Comparison of ENCODE assay signal across 12 cellular contexts in genomic region chrX:13752646-13753045, GRCh38. TPM values are rescaled to one million over a fixed set of nuclear protein-coding genes. Genes with fewer than 3 reads are reported as not detected.
DNase-seq lines count a peak whose midpoint lies in the region; ATAC-seq, FAIRE-seq and TF ChIP-seq lines count a peak whose summit lies in the region.
"Had no signal": no experiment of that assay in that cellular context is flagged by ENCODE, and none has a peak within 500 bp of the region (broad histone marks: within the 10 kb centered on the region; RNA-seq: fewer than 3 reads in every experiment).

No MANE protein-coding gene starts in this region.

- POLR2A ChIA-PET in activated B cell treated with CpG ODN at 0.5 μM for 24 hours (lab: Charles Lee), result interaction anchor here (0.6 to 1.5 kb wide), 8 partner anchors 10 to 778 kb away, joined by 3 to 12 read pairs (median 4); partner anchors contain the start of genes OFD1, TCEANC, TMSB4X and TRAPPC2

- peaks cover 23% of the 10 kb centered on the region for H3K36me3 Mint-ChIP-seq in CD4-positive, CD25-positive, alpha-beta regulatory T cell
- peaks cover 52% of the 10 kb centered on the region for H3K36me3 Mint-ChIP-seq in activated B cell treated with CpG ODN at 0.5 μM for 24 hours (ENCODE audit: low read depth)

- H3K4me3 Mint-ChIP-seq in CD4-positive, CD25-positive, alpha-beta regulatory T cell, result no peak overlapping the region
- peak overlapping the region; percentile 60 for H3K4me3 Mint-ChIP-seq in activated B cell treated with CpG ODN at 0.5 μM for 24 hours

- TF ChIP-seq CTCF in activated B cell treated with CpG ODN at 0.5 μM for 24 hours (IDR thresholded peaks at IDR 0.05), result no peak
- no peak for TF ChIP-seq CTCF in kidney (IDR thresholded peaks at IDR 0.05; ENCODE audit: borderline replicate concordance, extremely low read depth, insufficient read depth)

- no peak overlapping the region for H3K9ac ChIP-seq in kidney (ENCODE audit: low read length in 2 of 2)
- H3K9ac ChIP-seq: KMS-11 had no signal

- peaks cover 12 to 35% (median 23%) of the 10 kb centered on the region in 4 donors for H3K4me1 Mint-ChIP-seq in CD4-positive, CD25-positive, alpha-beta regulatory T cell
- peaks cover 44% of the 10 kb centered on the region for H3K4me1 Mint-ChIP-seq in activated B cell treated with CpG ODN at 0.5 μM for 24 hours

- H3K9me3 ChIP-seq in CD4-positive, CD25-positive, alpha-beta regulatory T cell (ENCODE audit: control insufficient read depth in 2 of 2, low read length in 2 of 2), result no peaks in the 10 kb centered on the region
- H3K9me3 ChIP-seq in kidney (ENCODE audit: control insufficient read depth in 1 of 2, low read length in 2 of 2), result no peaks in the 10 kb centered on the region

- no peaks in the 10 kb centered on the region for H3K9me3 Mint-ChIP-seq in CD4-positive, CD25-positive, alpha-beta regulatory T cell
- H3K9me3 Mint-ChIP-seq in activated B cell treated with CpG ODN at 0.5 μM for 24 hours, result no peaks in the 10 kb centered on the region

- no peak overlapping the region for H3K27ac ChIP-seq in CD4-positive, CD25-positive, alpha-beta regulatory T cell (ENCODE audit: insufficient read depth, low read length, poor library complexity, severe bottlenecking)
- H3K27ac ChIP-seq in kidney (ENCODE audit: low read depth in 2 of 2, low read length in 2 of 2), result no peak overlapping the region
- H3K27ac ChIP-seq: KMS-11 had no signal

- H3K27me3 Mint-ChIP-seq in CD4-positive, CD25-positive, alpha-beta regulatory T cell, result no peaks in the 10 kb centered on the region
- H3K27me3 Mint-ChIP-seq in activated B cell treated with CpG ODN at 0.5 μM for 24 hours, result no peaks in the 10 kb centered on the region

- no peak for FAIRE-seq in kidney (lab: Jason Lieb, UNC)

- H3K4me1 ChIP-seq in CD4-positive, CD25-positive, alpha-beta regulatory T cell (ENCODE audit: control insufficient read depth, insufficient read depth, low read length, poor library complexity, severe bottlenecking), result peaks cover 15% of the 10 kb centered on the region
- H3K4me1 ChIP-seq in kidney (ENCODE audit: control insufficient read depth in 1 of 2, insufficient read depth in 1 of 2, low read depth in 1 of 2, low read length in 2 of 2), result no peaks in the 10 kb centered on the region

- H3K27ac Mint-ChIP-seq in CD4-positive, CD25-positive, alpha-beta regulatory T cell, result peak overlapping the region in 2 of 3 donors; percentile 11 to 53
- H3K27ac Mint-ChIP-seq in activated B cell treated with CpG ODN at 0.5 μM for 24 hours, result peak overlapping the region; percentile 88

- H3K36me3 ChIP-seq in CD4-positive, CD25-positive, alpha-beta regulatory T cell (ENCODE audit: control insufficient read depth, insufficient read depth, low read length), result peaks cover 46% of the 10 kb centered on the region
- H3K36me3 ChIP-seq in kidney (ENCODE audit: control insufficient read depth in 1 of 2, insufficient read depth in 2 of 2, low read length in 2 of 2), result peaks cover 2 to 11% of the 10 kb centered on the region in 2 donors

- no peak for DNase-seq in CD4-positive, CD25-positive, alpha-beta regulatory T cell
- DNase-seq in activated B cell treated with CpG ODN at 0.5 μM for 24 hours, result no peak
- DNase-seq in kidney, result no peak
- no peak for DNase-seq in DMS153 (lab: John Stamatoyannopoulos, UW)
- no peak for DNase-seq in NCI-H187 (lab: John Stamatoyannopoulos, UW)
- DNase-seq in stimulated activated CD4-positive, alpha-beta T cell treated with anti-CD3 and anti-CD28 coated beads, Interleukin-4, amount 100 ng/mL, for 4 hours, result no peak
- DNase-seq: AML-193, SHP77 treated with DMSO at 0.1 percent for 48 hours, trophoblast cell had no signal

- no peak for ATAC-seq in CD4-positive, CD25-positive, alpha-beta regulatory T cell (ENCODE audit: low read depth in 2 of 2)
- ATAC-seq in GM19438 (IDR thresholded peaks at IDR 0.05; ENCODE audit: low read depth, unreplicated experiment), result peak; percentile 63
- ATAC-seq in HG03159 (IDR thresholded peaks at IDR 0.05; ENCODE audit: unreplicated experiment), result peak; percentile 67
- ATAC-seq in activated B cell treated with CpG ODN at 0.5 μM for 24 hours (ENCODE audit: low read depth), result peak; percentile 66

- no peak overlapping the region for H3K4me3 ChIP-seq in CD4-positive, CD25-positive, alpha-beta regulatory T cell (ENCODE audit: low read depth, low read length)
- no peak overlapping the region for H3K4me3 ChIP-seq in kidney (ENCODE audit: low read length in 2 of 2)

- H3K27me3 ChIP-seq in CD4-positive, CD25-positive, alpha-beta regulatory T cell (ENCODE audit: control insufficient read depth, insufficient read depth, low read length), result no peaks in the 10 kb centered on the region

- CTCF ChIA-PET in activated B cell treated with CpG ODN at 0.5 μM for 24 hours (lab: Charles Lee), result interaction anchor here (0.9 kb wide), 1 partner anchor 938 kb away, joined by 3 read pairs; no protein-coding TSS in a partner anchor

- intact Hi-C loops in activated B cell treated with CpG ODN at 0.5 μM for 24 hours (cut with micrococcal nuclease), result loop anchor here (5.0 kb wide), 1 partner anchor 245 kb away; no protein-coding TSS in a partner anchor
- intact Hi-C loops in kidney (cut with DNase I), result no loop called here

RNA-seq across cellular contexts. Expression of gene OFD1, which starts 18.1 kb away (rescaled TPM):
- total RNA-seq in CD4-positive, CD25-positive, alpha-beta regulatory T cell, result 79.9 TPM
- 10 to 100 TPM; 26.9 to 36.3 (median 32.0) TPM for polyA plus RNA-seq in CD4-positive, CD25-positive, alpha-beta regulatory T cell
- 57.3 and 61.4 TPM in 2 replicates for total RNA-seq in activated B cell treated with CpG ODN at 0.5 μM for 24 hours
- total RNA-seq in kidney, result 42.0 TPM
- 20.6 TPM for polyA plus RNA-seq in kidney (ENCODE audit: insufficient read depth, low read depth, low replicate concordance)

RNA-seq across cellular contexts. Expression of gene TRAPPC2, which starts 18.2 kb away (rescaled TPM):
- 31.3 TPM for total RNA-seq in CD4-positive, CD25-positive, alpha-beta regulatory T cell
- 10 to 100 TPM; 36.8 to 46.9 (median 41.1) TPM for polyA plus RNA-seq in CD4-positive, CD25-positive, alpha-beta regulatory T cell
- total RNA-seq in activated B cell treated with CpG ODN at 0.5 μM for 24 hours (24.7 and 26.7 TPM in 2 replicates), kidney (21.0 TPM)
- polyA plus RNA-seq in kidney (ENCODE audit: insufficient read depth, low read depth, low replicate concordance), result 9.0 TPM

Comparison
In these comparisons a context has a peak if more than half of its experiments do, and no peak if none do; other contexts are left out.
1. ATAC-seq: peak in GM19438 (single experiment), HG03159 (single experiment) and activated B cell treated with CpG ODN at 0.5 μM for 24 hours (single experiment); none in CD4-positive, CD25-positive, alpha-beta regulatory T cell (0 of 2).